Comparison of ENCODE assay signal across 23 cellular contexts in the genomic region with DNA sequence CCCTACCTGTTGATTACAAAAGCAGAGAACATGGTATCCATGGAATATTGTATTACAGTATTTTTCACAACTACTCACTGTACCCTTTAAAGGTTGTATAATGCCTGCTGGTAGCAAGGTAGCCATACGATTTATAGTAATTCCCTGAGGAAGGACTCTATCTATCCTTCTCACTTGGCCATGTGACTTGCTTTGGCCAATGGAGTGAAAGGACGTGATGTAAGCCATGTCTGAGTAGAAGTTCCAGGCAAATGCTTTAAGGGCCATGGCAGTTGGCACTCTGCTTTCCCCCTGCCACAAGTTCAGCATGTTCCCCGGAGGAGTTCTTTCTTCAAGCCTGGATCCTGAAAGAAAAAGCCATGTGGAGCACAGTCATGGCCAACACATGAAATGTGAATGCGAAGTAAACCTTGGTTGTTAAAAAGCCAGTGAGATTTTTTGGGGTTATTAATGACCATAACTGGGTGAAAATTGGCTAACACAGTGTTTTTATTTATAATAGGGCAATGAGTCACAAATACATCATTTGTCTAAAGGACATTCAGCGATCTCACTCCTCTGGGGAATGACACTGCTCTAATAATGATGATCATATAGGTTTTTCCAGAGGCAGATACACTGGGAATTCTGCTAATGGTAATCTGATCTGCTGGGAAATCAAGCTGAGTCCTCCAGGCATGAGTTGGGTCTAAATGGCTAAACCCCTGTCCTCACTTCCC.
DNase-seq lines count a peak whose midpoint lies in the region; TF ChIP-seq lines count a peak whose summit lies in the region.
"Had no signal": no experiment of that assay in that cellular context is flagged by ENCODE, and none has a peak within 500 bp of the region (broad histone marks: within the 10 kb centered on the region; RNA-seq: fewer than 3 reads in every experiment).

No MANE protein-coding gene starts in this region.

- H3K4me3 ChIP-seq in Karpas-422 (ENCODE audit: low read length), result no peak overlapping the region
- H3K4me3 ChIP-seq in mammary epithelial cell (replicated peaks in 1 of 3; ENCODE audit: insufficient read depth in 1 of 3, low read depth in 2 of 3, low read length in 3 of 3), result no peak overlapping the region
- no peak overlapping the region for H3K4me3 ChIP-seq in mesendoderm (ENCODE audit: low read length)
- H3K4me3 ChIP-seq in HAP-1, result no peak overlapping the region
- H3K4me3 ChIP-seq: colonic mucosa, heart right ventricle, left lung, upper lobe of right lung had no signal

- peak; percentile 53 for DNase-seq in EL
- peak; percentile 4 for DNase-seq in Karpas-422
- DNase-seq in mammary epithelial cell, result peak; percentile 48
- DNase-seq in mesendoderm, result no peak
- DNase-seq in HAP-1 (ENCODE audit: low spot score in 2 of 2), result no peak
- no peak for DNase-seq in SHP77 (lab: John Stamatoyannopoulos, UW)
- DNase-seq in CD1c-positive myeloid dendritic cell (ENCODE audit: extremely low spot score), result no peak
- no peak for DNase-seq in NCI-H774 (lab: John Stamatoyannopoulos, UW)
- DNase-seq: activated CD4-positive, alpha-beta T cell treated with anti-CD3 and anti-CD28 coated beads, Interleukin-2, amount 50 U/mL, for 4 hours; activated CD8-positive, alpha-beta memory T cell treated with anti-CD3 and anti-CD28 coated beads, Interleukin-2, amount 50 U/mL, for 48 hours; colonic mucosa; DMS 273 treated with DMSO at 0.1 percent for 48 hours; GF-D8; H7; heart right ventricle; left lung; NCI-H1105; NCI-H2081 treated with DMSO at 0.1 percent for 48 hours; NCI-H510A; posterior cingulate gyrus; upper lobe of right lung; WERI-Rb-1 had no signal

- H3K56ac ChIP-seq in mesendoderm (ENCODE audit: low read length), result no peak overlapping the region

- H3K4me1 ChIP-seq in Karpas-422 (ENCODE audit: low read length), result no peaks in the 10 kb centered on the region
- peaks cover 41% of the 10 kb centered on the region for H3K4me1 ChIP-seq in mammary epithelial cell (ENCODE audit: insufficient read depth, low read length)
- H3K4me1 ChIP-seq in mesendoderm (ENCODE audit: control insufficient read depth, low read depth, low read length), result peaks cover 6% of the 10 kb centered on the region
- H3K4me1 ChIP-seq in HAP-1, result no peaks in the 10 kb centered on the region
- H3K4me1 ChIP-seq: colonic mucosa, left lung, upper lobe of right lung had no signal

- no peaks in the 10 kb centered on the region for H3K36me3 ChIP-seq in Karpas-422 (ENCODE audit: insufficient read depth, low read length)
- H3K36me3 ChIP-seq in mammary epithelial cell (ENCODE audit: insufficient read depth, low read length), result no peaks in the 10 kb centered on the region
- no peaks in the 10 kb centered on the region for H3K36me3 ChIP-seq in mesendoderm (ENCODE audit: control insufficient read depth, insufficient read depth, low read length)
- H3K36me3 ChIP-seq in HAP-1 (replicated peaks), result no peaks in the 10 kb centered on the region
- H3K36me3 ChIP-seq: colonic mucosa, heart right ventricle, left lung, upper lobe of right lung, WERI-Rb-1 had no signal

- CTCF ChIA-PET in mammary epithelial cell (lab: Charles Lee; ENCODE audit: low non-redundant PET), result no interaction called here

- H2AFZ ChIP-seq in Karpas-422 (ENCODE audit: low read length) (no peak overlapping the region), mammary epithelial cell (ENCODE audit: low read depth, low read length) (peak overlapping the region; percentile 10)

- H3K9ac ChIP-seq in Karpas-422 (ENCODE audit: low read length) (no peak overlapping the region), mammary epithelial cell (ENCODE audit: insufficient read depth, low read length) (no peak overlapping the region), mesendoderm (ENCODE audit: low read length) (no peak overlapping the region)

- no peak overlapping the region for H4K5ac ChIP-seq in mesendoderm (ENCODE audit: low read length)

- intact Hi-C loops in mammary epithelial cell (cut with micrococcal nuclease), result loop anchor here (5.0 to 10.0 kb wide), 2 partner anchors 52 to 495 kb away; no protein-coding TSS in a partner anchor

- no peak overlapping the region for H3K4me2 ChIP-seq in Karpas-422 (ENCODE audit: low read depth, low read length, poor library complexity, severe bottlenecking)
- H3K4me2 ChIP-seq in mammary epithelial cell (ENCODE audit: insufficient read depth, low read depth, low read length), result no peak overlapping the region
- H3K4me2 ChIP-seq in mesendoderm (ENCODE audit: low read length), result no peak overlapping the region

- no peak overlapping the region for H2AK5ac ChIP-seq in mesendoderm (ENCODE audit: low read length)

- WGBS in mammary epithelial cell (ENCODE audit: low coverage, missing lambda C conversion rate), result 72% methylated on average over 5 of the region's 5 CpGs
- WGBS in mesendoderm (ENCODE audit: extremely low coverage, insufficient coverage, low lambda C conversion rate), result no CpG with 5 or more reads among the region's 5 CpGs

- no peak overlapping the region for H2BK15ac ChIP-seq in mesendoderm (replicated peaks; ENCODE audit: low read depth)

- H3K79me2 ChIP-seq in Karpas-422 (ENCODE audit: low read length) (no peaks in the 10 kb centered on the region), mammary epithelial cell (ENCODE audit: insufficient read depth, low read length) (no peaks in the 10 kb centered on the region), mesendoderm (ENCODE audit: control insufficient read depth, insufficient read depth, low read length) (no peaks in the 10 kb centered on the region)

- in situ Hi-C loops in mammary epithelial cell (cut with MboI; ENCODE audit: low sequenced_read_pairs in 2 of 2), result loop anchor here in 1 of 2 donors (5.0 kb wide), 2 partner anchors 53 to 237 kb away; no protein-coding TSS in a partner anchor
- in situ Hi-C loops in HAP-1 (cut with MboI; ENCODE audit: low sequenced_read_pairs), result no loop called here

- H4K8ac ChIP-seq in mesendoderm (ENCODE audit: low read depth, low read length), result no peak overlapping the region

- dilution Hi-C loops in mammary epithelial cell (cut with HindIII; ENCODE audit: low sequenced_read_pairs), result no loop called here

- H3K4ac ChIP-seq in mesendoderm (ENCODE audit: low read depth, low read length), result no peak overlapping the region

- TF ChIP-seq CTCF in mammary epithelial cell (conservative IDR thresholded peaks at IDR 0.05 in 1 of 2, IDR thresholded peaks at IDR 0.05 in 1 of 2; ENCODE audit: extremely low read depth in 1 of 2, insufficient read depth in 1 of 2, low read depth in 1 of 2, low read length in 2 of 2), result no peak

- peak overlapping the region; percentile 2 for H3K23ac ChIP-seq in mesendoderm (ENCODE audit: low read length)

- H3K9me3 ChIP-seq in Karpas-422 (ENCODE audit: low read length) (no peaks in the 10 kb centered on the region), mammary epithelial cell (replicated peaks; ENCODE audit: insufficient read depth, low read length) (no peaks in the 10 kb centered on the region), HAP-1 (no peaks in the 10 kb centered on the region)
- H3K9me3 ChIP-seq: colonic mucosa, heart right ventricle, left lung, upper lobe of right lung had no signal

- no peak overlapping the region for H3K18ac ChIP-seq in mesendoderm (ENCODE audit: low read length)

- H4K20me1 ChIP-seq in Karpas-422 (ENCODE audit: insufficient read depth, low read depth, low read length), result no peaks in the 10 kb centered on the region
- no peaks in the 10 kb centered on the region for H4K20me1 ChIP-seq in mammary epithelial cell (ENCODE audit: insufficient read depth, low read length)

- H2BK120ac ChIP-seq in mesendoderm (ENCODE audit: low read depth, low read length), result no peak overlapping the region

- no peak overlapping the region for H2BK5ac ChIP-seq in mesendoderm (ENCODE audit: low read length)

- H3K27me3 ChIP-seq in Karpas-422 (ENCODE audit: low read length) (no peaks in the 10 kb centered on the region), mammary epithelial cell (ENCODE audit: insufficient read depth, low read length) (no peaks in the 10 kb centered on the region), mesendoderm (ENCODE audit: insufficient read depth, low read length, poor library complexity) (no peaks in the 10 kb centered on the region), HAP-1 (ENCODE audit: low read depth) (no peaks in the 10 kb centered on the region)
- H3K27me3 ChIP-seq: colonic mucosa, heart right ventricle, left lung, upper lobe of right lung had no signal

- no peak overlapping the region for H3K27ac ChIP-seq in Karpas-422 (ENCODE audit: low read length)
- peak overlapping the region; percentile 16 for H3K27ac ChIP-seq in mammary epithelial cell (ENCODE audit: insufficient read depth, low read depth, low read length)
- no peak overlapping the region for H3K27ac ChIP-seq in mesendoderm (ENCODE audit: low read depth, low read length)
- H3K27ac ChIP-seq: colonic mucosa, heart right ventricle, left lung, RWPE1, upper lobe of right lung, WERI-Rb-1 had no signal

- no TSS peak for BruUV-seq in mammary epithelial cell (replicated peaks; lab: Mats Ljungman, UMichigan)

- no peaks in the 10 kb centered on the region for H3K79me1 ChIP-seq in mesendoderm (ENCODE audit: low read length)

- no peaks in the 10 kb centered on the region for H3K9me2 ChIP-seq in Karpas-422 (replicated peaks; ENCODE audit: insufficient read depth, low read length)

Comparison
In these comparisons a context has a peak if more than half of its experiments do, and no peak if none do; other contexts are left out.
1. DNase-seq: peak in EL (single experiment), Karpas-422 (single experiment) and mammary epithelial cell (single experiment); none in mesendoderm (single experiment), HAP-1 (0 of 2), SHP77 (0 of 2), CD1c-positive myeloid dendritic cell (single experiment) and NCI-H774 (single experiment).